20 cellular contexts compared by ENCODE assay signal in genomic region chr3:36201546-36201945, GRCh38.
DNase-seq lines count a peak whose midpoint lies in the region; ATAC-seq and TF ChIP-seq lines count a peak whose summit lies in the region.
"Had no signal": no experiment of that assay in that cellular context is flagged by ENCODE, and none has a peak within 500 bp of the region (broad histone marks: within the 10 kb centered on the region; RNA-seq: fewer than 3 reads in every experiment).

No MANE protein-coding gene starts in this region.

- H3K9ac ChIP-seq in PC-3 (ENCODE audit: low read length): no peak overlapping the region

- no peaks in the 10 kb centered on the region for H3K79me2 ChIP-seq in PC-3 (ENCODE audit: low read length)

- intact Hi-C loops in PC-3 (cut with micrococcal nuclease) (no loop called here), thyroid gland (cut with DNase I) (no loop called here)

- POLR2A ChIA-PET in PC-3 (lab: Charles Lee; ENCODE audit: unreplicated experiment): no interaction called here

- no peaks in the 10 kb centered on the region for H3K9me2 ChIP-seq in PC-3 (replicated peaks; ENCODE audit: low read length)

- ATAC-seq in PC-3 (no peak; the same call in 1 of the 2 replicates), HG02852 (IDR thresholded peaks at IDR 0.05; ENCODE audit: unreplicated experiment) (no peak)
- ATAC-seq: foreskin keratinocyte had no signal

- CTCF ChIA-PET in PC-3 (lab: Charles Lee): no interaction called here

- H4K20me1 ChIP-seq in PC-3 (ENCODE audit: low read length): no peaks in the 10 kb centered on the region

- no peak overlapping the region for H3K27ac ChIP-seq in PC-3 (ENCODE audit: low read length)
- H3K27ac ChIP-seq in thyroid gland: no peak overlapping the region
- H3K27ac ChIP-seq: dorsolateral prefrontal cortex, esophagus squamous epithelium, foreskin keratinocyte, tibial artery, VCaP had no signal

- peaks cover 9% of the 10 kb centered on the region for H3K4me1 ChIP-seq in PC-3 (ENCODE audit: insufficient read depth, low read length)
- H3K4me1 ChIP-seq in thyroid gland: no peaks in the 10 kb centered on the region
- H3K4me1 ChIP-seq: esophagus squamous epithelium, foreskin keratinocyte, tibial artery had no signal

- H3K4me3 ChIP-seq in PC-3 (ENCODE audit: low read length) (no peak overlapping the region), thyroid gland (replicated peaks in 1 of 3) (no peak overlapping the region)
- H3K4me3 ChIP-seq: dorsolateral prefrontal cortex, esophagus squamous epithelium, lung, tibial artery had no signal

- DNase-seq in DMS 273 treated with DMSO at 0.1 percent for 48 hours (lab: John Stamatoyannopoulos, UW) (peak; percentile 34), NCI-H2029 (lab: John Stamatoyannopoulos, UW) (peak; percentile 36), PC-3 (peak; percentile 18), iPS-NIHi7 (ENCODE audit: extremely low spot score) (peak; percentile 15), thyroid gland (no peak), NCI-H2196 (lab: John Stamatoyannopoulos, UW; ENCODE audit: unreplicated experiment) (no peak)
- DNase-seq: activated CD4-positive, alpha-beta T cell treated with anti-CD3 and anti-CD28 coated beads for 48 hours; amygdala; C1 segment of cervical spinal cord; dorsolateral prefrontal cortex; esophagus squamous epithelium; foreskin keratinocyte; NCI-H187 treated with DMSO at 0.1 percent for 48 hours; NCI-H446 treated with DMSO at 0.1 percent for 48 hours; SHP77; stimulated activated CD4-positive, alpha-beta T cell treated with anti-CD3 and anti-CD28 coated beads, Interleukin-4, amount 100 ng/mL, for 1 hour; tibial artery had no signal

- H3K9me3 ChIP-seq in PC-3 (ENCODE audit: low read length) (no peaks in the 10 kb centered on the region), thyroid gland (no peaks in the 10 kb centered on the region)
- H3K9me3 ChIP-seq: esophagus squamous epithelium, tibial artery had no signal

- no peaks in the 10 kb centered on the region for H3F3A ChIP-seq in PC-3 (ENCODE audit: low read length, unreplicated experiment)

- H3K27me3 ChIP-seq in PC-3 (ENCODE audit: low read length) (no peaks in the 10 kb centered on the region), thyroid gland (no peaks in the 10 kb centered on the region)
- H3K27me3 ChIP-seq: esophagus squamous epithelium, tibial artery had no signal

- no peak overlapping the region for H2AFZ ChIP-seq in PC-3 (ENCODE audit: low read length)

- BruUV-seq in PC-3 (replicated peaks; lab: Mats Ljungman, UMichigan): no TSS peak

- no peak overlapping the region for H3K4me2 ChIP-seq in PC-3 (ENCODE audit: low read length)

- no peak for TF ChIP-seq CTCF in PC-3 (conservative IDR thresholded peaks at IDR 0.05; ENCODE audit: low read depth, low read length)
- no peak for TF ChIP-seq CTCF in thyroid gland (IDR thresholded peaks at IDR 0.05)

- H3K36me3 ChIP-seq in PC-3 (ENCODE audit: low read depth, low read length) (no peaks in the 10 kb centered on the region), thyroid gland (no peaks in the 10 kb centered on the region)
- H3K36me3 ChIP-seq: esophagus squamous epithelium, tibial artery had no signal

- TF ChIP-seq POLR2A in thyroid gland (IDR thresholded peaks at IDR 0.05): no peak

Comparison
In these comparisons a context has a peak if more than half of its experiments do, and no peak if none do; other contexts are left out.
1. DNase-seq: peak in DMS 273 treated with DMSO at 0.1 percent for 48 hours (single experiment), NCI-H2029 (single experiment), PC-3 (single experiment) and iPS-NIHi7 (single experiment); none in thyroid gland (0 of 2) and NCI-H2196 (single experiment).